ENCODE assay signal across 15 cellular contexts in genomic region chr13:109381546-109382180, GRCh38.
A peak's percentile ranks its signal among the peaks of the same experiment; 100 is the strongest.
DNase-seq lines count a peak whose midpoint lies in the region; ATAC-seq and TF ChIP-seq lines count a peak whose summit lies in the region.
"Had no signal": no experiment of that assay in that cellular context is flagged by ENCODE, and none has a peak within 500 bp of the region (broad histone marks: within the 10 kb centered on the region; RNA-seq: fewer than 3 reads in every experiment).

No MANE protein-coding gene starts in this region.

- ATAC-seq in RWPE2 (ENCODE audit: low read depth) (0 out of 3 replicates have a peak, but pooled peaks have one; percentile 28), HG03280 (IDR thresholded peaks at IDR 0.05; ENCODE audit: unreplicated experiment) (no peak)
- ATAC-seq: Panc1; stimulated activated naive B cell treated with anti-CD40 and anti-IgM and Interleukin-4, amounts not matched to agents 10 μg/mL and 1 μg/mL and 100 μg/mL, for 72 hours had no signal

- H3K9ac ChIP-seq in trophoblast cell (ENCODE audit: low read length), result no peak overlapping the region
- H3K9ac ChIP-seq: BLaER1 treated with 17β-estradiol and CSF1 and Interleukin-3, amounts not matched to agents 10 nM and 100 nM had no signal

- H3K27ac ChIP-seq in RWPE2 (ENCODE audit: poor library complexity, severe bottlenecking) (peak overlapping the region; percentile 68), trophoblast cell (ENCODE audit: low read depth, low read length) (no peak overlapping the region)
- H3K27ac ChIP-seq: BLaER1 treated with 17β-estradiol and CSF1 and Interleukin-3, amounts not matched to agents 10 nM and 100 nM had no signal

- no peak overlapping the region for H3K23ac ChIP-seq in trophoblast cell (ENCODE audit: low read length)

- H3K4me1 ChIP-seq in RWPE2 (ENCODE audit: insufficient read depth, poor library complexity, severe bottlenecking), result peaks cover 17% of the 10 kb centered on the region
- peaks cover 0 to 9% of the 10 kb centered on the region in 2 experiments for H3K4me1 ChIP-seq in trophoblast cell (ENCODE audit: control insufficient read depth in 1 of 2, insufficient read depth in 2 of 2, low read length in 2 of 2)
- H3K4me1 ChIP-seq: BLaER1 treated with 17β-estradiol and CSF1 and Interleukin-3, amounts not matched to agents 10 nM and 100 nM had no signal

- no peak overlapping the region for H2BK12ac ChIP-seq in trophoblast cell (ENCODE audit: low read length)

- H3K36me3 ChIP-seq in RWPE2 (ENCODE audit: low read depth) (no peaks in the 10 kb centered on the region), trophoblast cell (ENCODE audit: control insufficient read depth in 1 of 2, insufficient read depth in 2 of 2, low read length in 2 of 2) (no peaks in the 10 kb centered on the region)
- H3K36me3 ChIP-seq: BLaER1 treated with 17β-estradiol and CSF1 and Interleukin-3, amounts not matched to agents 10 nM and 100 nM had no signal

- H3K4me2 ChIP-seq in trophoblast cell (ENCODE audit: low read length), result no peak overlapping the region
- H3K4me2 ChIP-seq: BLaER1 treated with 17β-estradiol and CSF1 and Interleukin-3, amounts not matched to agents 10 nM and 100 nM had no signal

- no peak overlapping the region for H2BK5ac ChIP-seq in trophoblast cell (ENCODE audit: low read depth, low read length, poor library complexity)

- DNase-seq in CD1c-positive myeloid dendritic cell (ENCODE audit: extremely low spot score), result peak; percentile 66
- DNase-seq in RWPE2 (ENCODE audit: low spot score), result no peak
- peak; percentile 80 for DNase-seq in fibroblast of gingiva (ENCODE audit: low read depth)
- DNase-seq in trophoblast cell, result peak; percentile 67 to 89
- DNase-seq in central memory CD4-positive, alpha-beta T cell, result no peak
- DNase-seq in NCI-H1092 treated with DMSO at 0.1 percent for 48 hours (lab: John Stamatoyannopoulos, UW), result no peak
- DNase-seq in Kasumi-1 (lab: John Stamatoyannopoulos, UW), result no peak
- DNase-seq: activated CD4-positive, alpha-beta memory T cell treated with anti-CD3 and anti-CD28 coated beads, Interleukin-2, amount 10 ng/mL, durations not matched to agents 7 days and 5 days; activated effector memory CD4-positive, alpha-beta T cell treated with Interleukin-2 at 50 U/mL for 16 hours; NCI-H2171 treated with DMSO at 0.1 percent for 48 hours; stimulated activated CD4-positive, alpha-beta T cell treated with anti-CD3 and anti-CD28 coated beads, Interleukin-2, amount 100 ng/mL, for 48 hours; stimulated activated naive B cell treated with anti-CD40 and anti-IgM and Interleukin-4, amounts not matched to agents 10 μg/mL and 1 μg/mL and 100 μg/mL, for 72 hours had no signal

- H3K4ac ChIP-seq in trophoblast cell (ENCODE audit: low read depth, low read length), result peak overlapping the region; percentile 70

- TF ChIP-seq CTCF in RWPE2 (IDR thresholded peaks at IDR 0.05; ENCODE audit: poor library complexity, severe bottlenecking), result no peak

- no CpG with 5 or more reads among the region's 5 CpGs for WGBS in trophoblast cell (ENCODE audit: extremely low coverage, insufficient coverage, insufficient read length)

- H4K8ac ChIP-seq in trophoblast cell (ENCODE audit: low read depth, low read length), result peak overlapping the region; percentile 61

- H3K18ac ChIP-seq in trophoblast cell (ENCODE audit: low read length), result no peak overlapping the region

- no peaks in the 10 kb centered on the region for H3K79me1 ChIP-seq in trophoblast cell (ENCODE audit: low read length)

- H3K9me3 ChIP-seq in RWPE2 (ENCODE audit: severe bottlenecking), result no peaks in the 10 kb centered on the region
- H3K9me3 ChIP-seq in trophoblast cell (ENCODE audit: insufficient read depth, low read depth, low read length), result peaks cover 1% of the 10 kb centered on the region
- H3K9me3 ChIP-seq: BLaER1 treated with 17β-estradiol and CSF1 and Interleukin-3, amounts not matched to agents 10 nM and 100 nM had no signal

- H2AFZ ChIP-seq in trophoblast cell (ENCODE audit: insufficient read depth, low read length, poor library complexity), result no peak overlapping the region

- no peak overlapping the region for H3K14ac ChIP-seq in trophoblast cell (ENCODE audit: low read length)

- H2AK5ac ChIP-seq in trophoblast cell (ENCODE audit: low read length), result no peak overlapping the region

- H4K91ac ChIP-seq in trophoblast cell (ENCODE audit: low read depth, low read length), result no peak overlapping the region

- H4K12ac ChIP-seq in trophoblast cell (ENCODE audit: low read depth, low read length), result no peak overlapping the region

- no peak overlapping the region for H2BK120ac ChIP-seq in trophoblast cell (ENCODE audit: insufficient read depth, low read length, poor library complexity)

- peaks cover 2% of the 10 kb centered on the region for H3K79me2 ChIP-seq in trophoblast cell (ENCODE audit: control insufficient read depth, insufficient read depth, low read length, poor library complexity)

- no peak overlapping the region for H3K4me3 ChIP-seq in RWPE2 (ENCODE audit: severe bottlenecking)
- no peak overlapping the region for H3K4me3 ChIP-seq in trophoblast cell (ENCODE audit: low read depth, low read length)
- H3K4me3 ChIP-seq: BLaER1 treated with 17β-estradiol and CSF1 and Interleukin-3, amounts not matched to agents 10 nM and 100 nM had no signal

- no peaks in the 10 kb centered on the region for H3K27me3 ChIP-seq in RWPE2 (ENCODE audit: insufficient read depth, poor library complexity, severe bottlenecking)
- H3K27me3 ChIP-seq in trophoblast cell (ENCODE audit: insufficient read depth, low read length), result no peaks in the 10 kb centered on the region
- H3K27me3 ChIP-seq: BLaER1 treated with 17β-estradiol and CSF1 and Interleukin-3, amounts not matched to agents 10 nM and 100 nM had no signal

Comparison
In these comparisons a context has a peak if more than half of its experiments do, and no peak if none do; other contexts are left out.
1. DNase-seq: peak in CD1c-positive myeloid dendritic cell (single experiment), fibroblast of gingiva (single experiment) and trophoblast cell (2 of 2); none in RWPE2 (single experiment), central memory CD4-positive, alpha-beta T cell (single experiment), NCI-H1092 treated with DMSO at 0.1 percent for 48 hours (single experiment) and Kasumi-1 (0 of 2).